Comparison of ENCODE assay signal across 8 cellular contexts in the genomic region with DNA sequence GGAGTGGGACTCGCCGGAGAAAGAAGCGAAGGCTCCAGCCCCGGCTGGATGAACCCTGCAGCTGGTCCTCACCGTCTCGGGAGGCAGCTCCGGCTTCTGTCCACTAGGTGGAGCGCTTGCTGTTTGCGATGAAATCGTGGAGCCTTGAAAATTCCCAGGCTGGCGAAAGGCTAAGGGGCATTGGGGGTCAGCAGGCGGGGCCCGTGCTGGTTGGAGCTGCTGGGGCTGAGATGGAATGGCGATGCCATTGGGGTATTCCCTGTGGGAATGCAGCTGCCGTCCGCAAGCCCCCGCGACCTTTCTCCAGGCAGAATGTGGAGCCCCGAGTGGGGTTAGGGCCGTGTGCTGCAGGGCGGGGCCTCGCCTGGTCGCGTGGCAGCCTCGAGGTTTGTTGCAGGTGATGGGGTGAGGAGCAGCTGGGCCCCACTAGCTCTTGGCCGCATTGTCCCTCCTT.
A peak's percentile ranks its signal among the peaks of the same experiment; 100 is the strongest.
DNase-seq lines count a peak whose midpoint lies in the region; ATAC-seq and TF ChIP-seq lines count a peak whose summit lies in the region.

No MANE protein-coding gene starts in this region.

- no peaks in the 10 kb centered on the region for H3K4me1 ChIP-seq in OCI-LY1 (ENCODE audit: insufficient read depth, low read length, severe bottlenecking)
- no peaks in the 10 kb centered on the region for H3K4me1 ChIP-seq in fibroblast of lung (ENCODE audit: control insufficient read depth, extremely low read depth, insufficient read depth, low read length)

- H3K27me3 Mint-ChIP-seq in CD14-positive monocyte (ENCODE audit: low read depth in 3 of 3) (peaks cover 0 to 6% (median 3%) of the 10 kb centered on the region in 3 donors), nephron progenitor cell (ENCODE audit: low read depth, poor library complexity) (peaks cover 31% of the 10 kb centered on the region)

- H3F3A ChIP-seq in OCI-LY1 (ENCODE audit: insufficient read depth, low read length), result no peaks in the 10 kb centered on the region

- H3K36me3 ChIP-seq in OCI-LY1 (ENCODE audit: insufficient read depth, low read length), result no peaks in the 10 kb centered on the region
- no peaks in the 10 kb centered on the region for H3K36me3 ChIP-seq in fibroblast of lung (ENCODE audit: control insufficient read depth, insufficient read depth, low read length)

- intact Hi-C loops in CD14-positive monocyte (cut with micrococcal nuclease), result loop anchor here (5.0 kb wide), 2 partner anchors 36 to 141 kb away; no protein-coding TSS in a partner anchor

- ATAC-seq in stimulated activated naive CD8-positive, alpha-beta T cell treated with anti-CD3 and anti-CD28 coated beads, Interleukin-15, Interleukin-2, amounts not matched to agents 100 U/mL and 50 U/mL, for 24 hours, result peak; percentile 47
- no peak for ATAC-seq in HG02642 (IDR thresholded peaks at IDR 0.05; ENCODE audit: poor library complexity, unreplicated experiment)

- no peaks in the 10 kb centered on the region for H3K79me2 ChIP-seq in OCI-LY1 (ENCODE audit: insufficient read depth, low read length)
- no peaks in the 10 kb centered on the region for H3K79me2 ChIP-seq in fibroblast of lung (ENCODE audit: control insufficient read depth, insufficient read depth, low read length)

- H3K4me1 Mint-ChIP-seq in CD14-positive monocyte, result peaks cover 3% of the 10 kb centered on the region
- H3K4me1 Mint-ChIP-seq in nephron progenitor cell, result peaks cover 14% of the 10 kb centered on the region

- H3K4me3 ChIP-seq in OCI-LY1 (ENCODE audit: low read depth, low read length, poor library complexity, severe bottlenecking), result no peak overlapping the region
- H3K4me3 ChIP-seq in fibroblast of lung (replicated peaks in 1 of 4; ENCODE audit: control extremely low read depth in 1 of 4, insufficient read depth in 1 of 4, low read depth in 3 of 4, low read length in 4 of 4), result no peak overlapping the region

- TF ChIP-seq CTCF in CD14-positive monocyte (IDR thresholded peaks at IDR 0.05), result peak; percentile 92
- peak; percentile 64 for TF ChIP-seq CTCF in OCI-LY1 (IDR thresholded peaks at IDR 0.05; ENCODE audit: low read length)
- TF ChIP-seq CTCF in fibroblast of lung (conservative IDR thresholded peaks at IDR 0.05 in 1 of 2, IDR thresholded peaks at IDR 0.05 in 1 of 2; ENCODE audit: low read depth in 1 of 2, low read length in 2 of 2), result peak; percentile 83 to 95
- peak; percentile 86 for TF ChIP-seq CTCF in nephron progenitor cell (IDR thresholded peaks at IDR 0.05)

- H2AFZ ChIP-seq in OCI-LY1 (ENCODE audit: low read length) (no peak overlapping the region), fibroblast of lung (ENCODE audit: low read length) (no peak overlapping the region)

- DNase-seq in CD14-positive monocyte (ENCODE audit: low spot score), result peak; percentile 66
- peak; percentile 83 for DNase-seq in HEK293T (ENCODE audit: extremely low spot score)
- peak; percentile 69 for DNase-seq in activated T-cell treated with anti-CD3 and anti-CD28 coated beads, Interleukin-2, amount 50 U/mL, for 1 hour
- DNase-seq in fibroblast of lung (ENCODE audit: low read depth in 2 of 2), result peak; percentile 40 to 70
- peak; percentile 93 for DNase-seq in nephron progenitor cell
- DNase-seq in stimulated activated naive CD8-positive, alpha-beta T cell treated with anti-CD3 and anti-CD28 coated beads, Interleukin-15, Interleukin-2, amounts not matched to agents 100 U/mL and 50 U/mL, for 24 hours, result peak; percentile 78

- H3K27ac ChIP-seq in OCI-LY1 (ENCODE audit: low read depth, low read length, poor library complexity, severe bottlenecking) (no peak overlapping the region), fibroblast of lung (ENCODE audit: insufficient read depth, low read length) (no peak overlapping the region)

- H3K9me2 ChIP-seq in OCI-LY1 (ENCODE audit: low read depth, low read length), result no peaks in the 10 kb centered on the region

- no peaks in the 10 kb centered on the region for H4K20me1 ChIP-seq in OCI-LY1 (ENCODE audit: insufficient read depth, low read length)
- H4K20me1 ChIP-seq in fibroblast of lung (ENCODE audit: control insufficient read depth, extremely low read depth, insufficient read depth, low read length), result no peaks in the 10 kb centered on the region

- CTCF ChIA-PET in HEK293T (lab: Yijun Ruan, JAX), result interaction anchor here (0.6 to 1.1 kb wide), 4 partner anchors 9 to 29 kb away, joined by 3 to 4 read pairs (median 3); no protein-coding TSS in a partner anchor

- H3K36me3 Mint-ChIP-seq in CD14-positive monocyte (no peaks in the 10 kb centered on the region), nephron progenitor cell (ENCODE audit: low read depth) (no peaks in the 10 kb centered on the region)

- H3K9me3 ChIP-seq in OCI-LY1 (ENCODE audit: low read length) (no peaks in the 10 kb centered on the region), fibroblast of lung (ENCODE audit: control insufficient read depth, insufficient read depth, low read depth, low read length) (no peaks in the 10 kb centered on the region)

- H3K4me2 ChIP-seq in OCI-LY1 (ENCODE audit: low read length), result no peak overlapping the region
- peak overlapping the region; percentile 37 for H3K4me2 ChIP-seq in fibroblast of lung (ENCODE audit: extremely low read depth, insufficient read depth, low read length)

- peaks cover 0 to 8% (median 3%) of the 10 kb centered on the region in 7 donors for H3K9me3 Mint-ChIP-seq in CD14-positive monocyte
- peaks cover 1% of the 10 kb centered on the region for H3K9me3 Mint-ChIP-seq in nephron progenitor cell

- H3K27ac Mint-ChIP-seq in CD14-positive monocyte, result no peak overlapping the region
- no peak overlapping the region for H3K27ac Mint-ChIP-seq in nephron progenitor cell

- H3K27me3 ChIP-seq in OCI-LY1 (ENCODE audit: insufficient read depth, low read length) (no peaks in the 10 kb centered on the region), fibroblast of lung (ENCODE audit: control insufficient read depth, insufficient read depth, low read length) (no peaks in the 10 kb centered on the region)

- H3K4me3 Mint-ChIP-seq in CD14-positive monocyte (no peak overlapping the region), nephron progenitor cell (no peak overlapping the region)

- POLR2A ChIA-PET in HEK293T (lab: Yijun Ruan, JAX), result interaction anchor here (0.6 kb wide), 1 partner anchor 9 kb away, joined by 3 read pairs; no protein-coding TSS in a partner anchor

- H3K9ac ChIP-seq in OCI-LY1 (ENCODE audit: low read length) (no peak overlapping the region), fibroblast of lung (ENCODE audit: insufficient read depth, low read length) (no peak overlapping the region)

TF ChIP-seq in HEK293T, 16 proteins besides CTCF, POLR2A, EP300 and RAD21:
- TF ChIP-seq FOXK2 (IDR thresholded peaks at IDR 0.05) (no peak), ELF4 (IDR thresholded peaks at IDR 0.05) (no peak), FOXM1 (IDR thresholded peaks at IDR 0.05; ENCODE audit: borderline replicate concordance) (no peak), L3MBTL2 (conservative IDR thresholded peaks at IDR 0.05) (no peak)
- TF ChIP-seq, protein P1, sequence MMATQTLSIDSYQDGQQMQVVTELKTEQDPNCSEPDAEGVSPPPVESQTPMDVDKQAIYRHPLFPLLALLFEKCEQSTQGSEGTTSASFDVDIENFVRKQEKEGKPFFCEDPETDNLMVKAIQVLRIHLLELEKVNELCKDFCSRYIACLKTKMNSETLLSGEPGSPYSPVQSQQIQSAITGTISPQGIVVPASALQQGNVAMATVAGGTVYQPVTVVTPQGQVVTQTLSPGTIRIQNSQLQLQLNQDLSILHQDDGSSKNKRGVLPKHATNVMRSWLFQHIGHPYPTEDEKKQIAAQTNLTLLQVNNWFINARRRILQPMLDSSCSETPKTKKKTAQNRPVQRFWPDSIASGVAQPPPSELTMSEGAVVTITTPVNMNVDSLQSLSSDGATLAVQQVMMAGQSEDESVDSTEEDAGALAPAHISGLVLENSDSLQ (IDR thresholded peaks at IDR 0.05), result no peak
